11 cellular contexts compared by ENCODE assay signal in genomic region chr3:180278583-180279188, GRCh38.
DNase-seq lines count a peak whose midpoint lies in the region; ATAC-seq and TF ChIP-seq lines count a peak whose summit lies in the region.
"Had no signal": no experiment of that assay in that cellular context is flagged by ENCODE, and none has a peak within 500 bp of the region (broad histone marks: within the 10 kb centered on the region; RNA-seq: fewer than 3 reads in every experiment).

No MANE protein-coding gene starts in this region.

- TF ChIP-seq CTCF in GM06990 (IDR thresholded peaks at IDR 0.05; ENCODE audit: insufficient read depth, low read length, poor library complexity, severe bottlenecking): no peak
- no peak for TF ChIP-seq CTCF in NB4 (IDR thresholded peaks at IDR 0.05; ENCODE audit: low read depth, low read length)

- ATAC-seq in GM19452 (IDR thresholded peaks at IDR 0.05; ENCODE audit: unreplicated experiment) (peak; percentile 98), HG02973 (IDR thresholded peaks at IDR 0.05; ENCODE audit: unreplicated experiment) (peak; percentile 97)

- TF ChIP-seq POLR2A in NB4 (IDR thresholded peaks at IDR 0.05; ENCODE audit: extremely low read depth, insufficient read length): no peak

- DNase-seq in GM06990 (ENCODE audit: extremely low read depth, insufficient read length) (peak; percentile 47), NB4 (ENCODE audit: low read depth) (peak; percentile 8), A172 (ENCODE audit: low spot score) (no peak), C1 segment of cervical spinal cord (lab: John Stamatoyannopoulos, UW) (no peak)
- DNase-seq in activated CD4-positive, CD25-positive, alpha-beta regulatory T cell treated with anti-CD3 and anti-CD28 coated beads, Interleukin-2, amount 50 U/mL, for 72 hours: no peak
- DNase-seq in activated effector memory CD4-positive, alpha-beta T cell treated with Interleukin-2 at 50 U/mL for 16 hours: no peak
- DNase-seq: activated gamma-delta T cell; effector memory CD4-positive, alpha-beta T cell; SW 1271 had no signal

- H3K4me3 ChIP-seq in GM06990 (replicated peaks; ENCODE audit: low read depth, low read length) (no peak overlapping the region), NB4 (ENCODE audit: low read depth, low read length) (no peak overlapping the region)

- no peaks in the 10 kb centered on the region for H3K36me3 ChIP-seq in GM06990 (ENCODE audit: control insufficient read depth, insufficient read depth, low read length)

- no peaks in the 10 kb centered on the region for H3K27me3 ChIP-seq in GM06990 (replicated peaks; ENCODE audit: control insufficient read depth, insufficient read depth, low read length)

Comparison
In these comparisons a context has a peak if more than half of its experiments do, and no peak if none do; other contexts are left out.
1. DNase-seq: peak in GM06990 (single experiment) and NB4 (single experiment); none in activated CD4-positive, CD25-positive, alpha-beta regulatory T cell treated with anti-CD3 and anti-CD28 coated beads, Interleukin-2, amount 50 U/mL, for 72 hours (single experiment), A172 (single experiment), C1 segment of cervical spinal cord (0 of 14) and activated effector memory CD4-positive, alpha-beta T cell treated with Interleukin-2 at 50 U/mL for 16 hours (single experiment).